8 cellular contexts compared by ENCODE assay signal in genomic region chr3:57958642-57959406, GRCh38. TPM values are rescaled to one million over a fixed set of nuclear protein-coding genes. Genes with fewer than 3 reads are reported as not detected.
DNase-seq lines count a peak whose midpoint lies in the region; ATAC-seq and TF ChIP-seq lines count a peak whose summit lies in the region.

No MANE protein-coding gene starts in this region.

- intact Hi-C loops in HCT116 (cut with micrococcal nuclease), result no loop called here
- intact Hi-C loops in right cardiac atrium (cut with DNase I), result no loop called here

- no peak for TF ChIP-seq CTCF in HCT116 (IDR thresholded peaks at IDR 0.05 in 2 of 3, conservative IDR thresholded peaks at IDR 0.05 in 1 of 3; ENCODE audit: borderline replicate concordance in 1 of 3, insufficient read depth in 1 of 3, low read depth in 2 of 3, low read length in 2 of 3)

- no peak overlapping the region for H3K27ac Mint-ChIP-seq in stimulated activated naive B cell treated with anti-CD40 and anti-IgM and Interleukin-4, amounts not matched to agents 10 μg/mL and 1 μg/mL and 100 μg/mL, for 72 hours

- BruUV-seq in HCT116 (replicated peaks; lab: Mats Ljungman, UMichigan), result no TSS peak

- no peaks in the 10 kb centered on the region for H3K9me3 Mint-ChIP-seq in stimulated activated naive B cell treated with anti-CD40 and anti-IgM and Interleukin-4, amounts not matched to agents 10 μg/mL and 1 μg/mL and 100 μg/mL, for 72 hours

- no peaks in the 10 kb centered on the region for H3K9me3 ChIP-seq in HCT116 (ENCODE audit: control insufficient read depth in 1 of 2, insufficient read depth in 1 of 2, low read depth in 1 of 2, low read length in 2 of 2)
- no peaks in the 10 kb centered on the region for H3K9me3 ChIP-seq in SJSA1 (replicated peaks)
- no peaks in the 10 kb centered on the region for H3K9me3 ChIP-seq in right cardiac atrium (ENCODE audit: control insufficient read depth, low read length)

- RAD21 ChIA-PET in HCT116 (lab: Charles Lee; ENCODE audit: low non-redundant PET in 1 of 2, low total read pairs in 2 of 2, uncharacterized antibody in 2 of 2, unreplicated experiment in 2 of 2), result interaction anchor here in 1 of 2 experiments (0.5 kb wide), 1 partner anchor 218 kb away, joined by 3 read pairs; no protein-coding TSS in a partner anchor

- H3K4me2 ChIP-seq in HCT116 (ENCODE audit: low read length), result peak overlapping the region; percentile 28; the same call in 1 of the 2 replicates

- H3K4me1 ChIP-seq in HCT116 (ENCODE audit: control insufficient read depth in 1 of 2, insufficient read depth in 2 of 2, low read length in 2 of 2) (peaks cover 8 to 16% of the 10 kb centered on the region in 2 experiments; a peak in 3 of 4 replicates), SJSA1 (replicated peaks) (peaks cover 45% of the 10 kb centered on the region), right cardiac atrium (ENCODE audit: control insufficient read depth, insufficient read depth, low read length) (no peaks in the 10 kb centered on the region)

- no peaks in the 10 kb centered on the region for H4K20me1 ChIP-seq in HCT116 (ENCODE audit: insufficient read depth)

- H3K27me3 ChIP-seq in HCT116 (ENCODE audit: insufficient read depth, low read length) (no peaks in the 10 kb centered on the region), SJSA1 (replicated peaks) (no peaks in the 10 kb centered on the region), right cardiac atrium (ENCODE audit: control insufficient read depth, insufficient read depth) (no peaks in the 10 kb centered on the region)

- no peaks in the 10 kb centered on the region for H3K9me2 ChIP-seq in HCT116 (ENCODE audit: insufficient read depth)

- no peaks in the 10 kb centered on the region for H3K36me3 ChIP-seq in HCT116 (ENCODE audit: control insufficient read depth in 1 of 2, insufficient read depth in 2 of 2, low read length in 2 of 2)
- no peaks in the 10 kb centered on the region for H3K36me3 ChIP-seq in SJSA1

- CTCF ChIA-PET in HCT116 (lab: Charles Lee), result no interaction called here

- H3K27me3 Mint-ChIP-seq in stimulated activated naive B cell treated with anti-CD40 and anti-IgM and Interleukin-4, amounts not matched to agents 10 μg/mL and 1 μg/mL and 100 μg/mL, for 72 hours, result no peaks in the 10 kb centered on the region

- ATAC-seq in HCT116 (no peak; the same call in 1 of the 2 replicates), right cardiac atrium (peak; percentile 61 to 94), HG03520 (IDR thresholded peaks at IDR 0.05; ENCODE audit: unreplicated experiment) (no peak), HG03135 (IDR thresholded peaks at IDR 0.05; ENCODE audit: unreplicated experiment) (no peak)
- peak; percentile 38 to 39 for ATAC-seq in stimulated activated naive B cell treated with anti-CD40 and anti-IgM and Interleukin-4, amounts not matched to agents 10 μg/mL and 1 μg/mL and 100 μg/mL, for 72 hours (replicated peaks)

- no peak overlapping the region for H3K4me3 ChIP-seq in HCT116 (replicated peaks in 1 of 2; ENCODE audit: low read depth in 1 of 2, low read length in 2 of 2)
- no peak overlapping the region; the same call in 1 of the 2 replicates for H3K4me3 ChIP-seq in SJSA1
- no peak overlapping the region for H3K4me3 ChIP-seq in right cardiac atrium (ENCODE audit: low read length)

- H3K27ac ChIP-seq in HCT116 (ENCODE audit: low read depth, low read length) (no peak overlapping the region), SJSA1 (peak overlapping the region; percentile 85), right cardiac atrium (ENCODE audit: low read length) (peak overlapping the region; percentile 38)

- 66% methylated on average over 13 of the region's 13 CpGs for WGBS in right cardiac atrium

- no peaks in the 10 kb centered on the region for H3K79me2 ChIP-seq in HCT116 (ENCODE audit: insufficient read depth, low read length)

- no peak for TF ChIP-seq RAD21 in HCT116 (IDR thresholded peaks at IDR 0.05; ENCODE audit: low read depth)

- no peak for TF ChIP-seq POLR2A in HCT116 (IDR thresholded peaks at IDR 0.05; ENCODE audit: borderline replicate concordance, extremely low read depth, insufficient read depth, insufficient read length)

- DNase-seq in HCT116 (ENCODE audit: low read depth, low spot score) (no peak), SJSA1 (ENCODE audit: low read depth in 1 of 2, low spot score in 2 of 2) (peak; percentile 80 to 86), right cardiac atrium (peak; percentile 68 to 77 (median 71)), cerebellar cortex (ENCODE audit: low spot score) (no peak), NCI-H2171 treated with DMSO at 0.1 percent for 48 hours (lab: John Stamatoyannopoulos, UW) (no peak)
- no peak for DNase-seq in stimulated activated naive B cell treated with anti-CD40 and anti-IgM and Interleukin-4, amounts not matched to agents 10 μg/mL and 1 μg/mL and 100 μg/mL, for 72 hours

- H2AFZ ChIP-seq in HCT116 (ENCODE audit: low read depth, low read length, poor library complexity, severe bottlenecking), result no peak overlapping the region

- no peaks in the 10 kb centered on the region for H3K36me3 Mint-ChIP-seq in stimulated activated naive B cell treated with anti-CD40 and anti-IgM and Interleukin-4, amounts not matched to agents 10 μg/mL and 1 μg/mL and 100 μg/mL, for 72 hours

- H3K9ac ChIP-seq in HCT116 (ENCODE audit: low read length), result no peak overlapping the region

- H3K4me3 Mint-ChIP-seq in stimulated activated naive B cell treated with anti-CD40 and anti-IgM and Interleukin-4, amounts not matched to agents 10 μg/mL and 1 μg/mL and 100 μg/mL, for 72 hours, result peak overlapping the region; percentile 11 to 74

- H3K4me1 Mint-ChIP-seq in stimulated activated naive B cell treated with anti-CD40 and anti-IgM and Interleukin-4, amounts not matched to agents 10 μg/mL and 1 μg/mL and 100 μg/mL, for 72 hours, result peaks cover 16 to 22% of the 10 kb centered on the region in 2 donors

- POLR2A ChIA-PET in HCT116 (lab: Charles Lee), result no interaction called here

TF ChIP-seq in HCT116, 20 proteins besides CTCF, POLR2A, EP300 and RAD21:
- TF ChIP-seq TCF7L2 (IDR thresholded peaks at IDR 0.05; ENCODE audit: borderline replicate concordance, extremely low read depth, insufficient read depth, insufficient read length), result no peak
- TF ChIP-seq JUND (IDR thresholded peaks at IDR 0.05), result no peak
- TF ChIP-seq ZNF274 (IDR thresholded peaks at IDR 0.05; ENCODE audit: low read depth, low read length), result no peak
- no peak for TF ChIP-seq SRF (IDR thresholded peaks at IDR 0.05; ENCODE audit: low read depth)
- TF ChIP-seq POLR2AphosphoS5 (IDR thresholded peaks at IDR 0.05; ENCODE audit: low read depth, low read length), result no peak

RNA-seq across cellular contexts. Expression of gene FLNB, which starts 49.4 kb away (rescaled TPM):
- total RNA-seq in HCT116 (2021; ENCODE audit: unreplicated experiment), result 116 TPM
- polyA plus RNA-seq in HCT116 (2012), result 149 and 179 TPM in 2 replicates
- total RNA-seq in SJSA1 (2014; rRNA removed; shearing (Covaris generic)), result 130 and 207 TPM in 2 replicates
- total RNA-seq in right cardiac atrium, result 10 to 100 TPM; 22.9 to 44.9 (median 29.0) TPM
- polyA plus RNA-seq in right cardiac atrium, result 36.9 TPM

Comparison
In these comparisons a context has a peak if more than half of its experiments do, and no peak if none do; other contexts are left out.
1. ATAC-seq: peak in right cardiac atrium (2 of 2) and stimulated activated naive B cell treated with anti-CD40 and anti-IgM and Interleukin-4, amounts not matched to agents 10 μg/mL and 1 μg/mL and 100 μg/mL, for 72 hours (2 of 2); none in HCT116 (single experiment), HG03520 (single experiment) and HG03135 (single experiment).
2. DNase-seq: peak in SJSA1 (2 of 2) and right cardiac atrium (3 of 3); none in HCT116 (single experiment), stimulated activated naive B cell treated with anti-CD40 and anti-IgM and Interleukin-4, amounts not matched to agents 10 μg/mL and 1 μg/mL and 100 μg/mL, for 72 hours (single experiment), cerebellar cortex (single experiment) and NCI-H2171 treated with DMSO at 0.1 percent for 48 hours (single experiment).